Comparison of ENCODE assay signal across 1 cellular context in the genomic region with DNA sequence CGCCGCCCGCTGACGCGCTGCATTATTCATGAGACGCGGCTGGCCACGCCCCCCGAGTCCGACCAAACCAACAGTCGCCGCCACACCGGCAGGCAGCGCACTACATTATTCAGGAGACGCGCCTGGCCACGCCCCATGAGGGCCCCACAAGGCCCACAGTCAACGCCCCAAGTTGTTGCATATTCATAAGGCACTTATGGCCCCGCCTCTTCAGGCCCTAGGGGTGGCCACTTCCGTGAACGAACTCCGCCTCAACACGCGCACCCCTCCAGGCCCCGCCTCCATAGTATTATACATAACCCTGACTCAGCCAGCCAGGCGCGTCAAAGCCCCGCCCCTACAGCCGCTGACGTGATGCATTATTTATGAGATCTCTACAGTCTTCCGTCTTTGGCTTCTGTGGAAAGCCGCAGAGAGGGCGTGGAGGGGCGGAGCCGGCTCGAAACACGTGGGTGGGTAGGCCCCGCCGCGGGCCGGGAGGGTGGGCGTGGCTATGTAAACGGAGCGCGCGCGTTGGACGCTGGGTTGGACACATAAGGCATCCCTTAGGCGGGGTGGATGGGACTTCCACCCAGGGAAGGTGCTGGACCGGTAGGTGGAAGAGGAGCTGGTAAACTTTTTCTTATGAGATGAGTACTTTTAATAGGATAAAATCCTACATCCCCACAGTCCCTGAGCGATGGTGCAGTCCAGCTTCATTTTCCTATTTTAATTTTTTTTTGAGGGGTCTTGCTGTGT.
TF ChIP-seq lines count a peak whose summit lies in the region.

No MANE protein-coding gene starts in this region.

TF ChIP-seq in HEK293, 187 proteins besides CTCF, POLR2A, EP300 and RAD21 (continued from another document and continues in another):
- TF ChIP-seq, protein P1, sequence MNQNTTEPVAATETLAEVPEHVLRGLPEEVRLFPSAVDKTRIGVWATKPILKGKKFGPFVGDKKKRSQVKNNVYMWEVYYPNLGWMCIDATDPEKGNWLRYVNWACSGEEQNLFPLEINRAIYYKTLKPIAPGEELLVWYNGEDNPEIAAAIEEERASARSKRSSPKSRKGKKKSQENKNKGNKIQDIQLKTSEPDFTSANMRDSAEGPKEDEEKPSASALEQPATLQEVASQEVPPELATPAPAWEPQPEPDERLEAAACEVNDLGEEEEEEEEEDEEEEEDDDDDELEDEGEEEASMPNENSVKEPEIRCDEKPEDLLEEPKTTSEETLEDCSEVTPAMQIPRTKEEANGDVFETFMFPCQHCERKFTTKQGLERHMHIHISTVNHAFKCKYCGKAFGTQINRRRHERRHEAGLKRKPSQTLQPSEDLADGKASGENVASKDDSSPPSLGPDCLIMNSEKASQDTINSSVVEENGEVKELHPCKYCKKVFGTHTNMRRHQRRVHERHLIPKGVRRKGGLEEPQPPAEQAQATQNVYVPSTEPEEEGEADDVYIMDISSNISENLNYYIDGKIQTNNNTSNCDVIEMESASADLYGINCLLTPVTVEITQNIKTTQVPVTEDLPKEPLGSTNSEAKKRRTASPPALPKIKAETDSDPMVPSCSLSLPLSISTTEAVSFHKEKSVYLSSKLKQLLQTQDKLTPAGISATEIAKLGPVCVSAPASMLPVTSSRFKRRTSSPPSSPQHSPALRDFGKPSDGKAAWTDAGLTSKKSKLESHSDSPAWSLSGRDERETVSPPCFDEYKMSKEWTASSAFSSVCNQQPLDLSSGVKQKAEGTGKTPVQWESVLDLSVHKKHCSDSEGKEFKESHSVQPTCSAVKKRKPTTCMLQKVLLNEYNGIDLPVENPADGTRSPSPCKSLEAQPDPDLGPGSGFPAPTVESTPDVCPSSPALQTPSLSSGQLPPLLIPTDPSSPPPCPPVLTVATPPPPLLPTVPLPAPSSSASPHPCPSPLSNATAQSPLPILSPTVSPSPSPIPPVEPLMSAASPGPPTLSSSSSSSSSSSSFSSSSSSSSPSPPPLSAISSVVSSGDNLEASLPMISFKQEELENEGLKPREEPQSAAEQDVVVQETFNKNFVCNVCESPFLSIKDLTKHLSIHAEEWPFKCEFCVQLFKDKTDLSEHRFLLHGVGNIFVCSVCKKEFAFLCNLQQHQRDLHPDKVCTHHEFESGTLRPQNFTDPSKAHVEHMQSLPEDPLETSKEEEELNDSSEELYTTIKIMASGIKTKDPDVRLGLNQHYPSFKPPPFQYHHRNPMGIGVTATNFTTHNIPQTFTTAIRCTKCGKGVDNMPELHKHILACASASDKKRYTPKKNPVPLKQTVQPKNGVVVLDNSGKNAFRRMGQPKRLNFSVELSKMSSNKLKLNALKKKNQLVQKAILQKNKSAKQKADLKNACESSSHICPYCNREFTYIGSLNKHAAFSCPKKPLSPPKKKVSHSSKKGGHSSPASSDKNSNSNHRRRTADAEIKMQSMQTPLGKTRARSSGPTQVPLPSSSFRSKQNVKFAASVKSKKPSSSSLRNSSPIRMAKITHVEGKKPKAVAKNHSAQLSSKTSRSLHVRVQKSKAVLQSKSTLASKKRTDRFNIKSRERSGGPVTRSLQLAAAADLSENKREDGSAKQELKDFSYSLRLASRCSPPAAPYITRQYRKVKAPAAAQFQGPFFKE (tag by site-specific recombination; IDR thresholded peaks at IDR 0.05; ENCODE audit: borderline replicate concordance), result no peak
- no peak for TF ChIP-seq ZNF626 (tag by site-specific recombination; IDR thresholded peaks at IDR 0.05)
- TF ChIP-seq, protein P2, sequence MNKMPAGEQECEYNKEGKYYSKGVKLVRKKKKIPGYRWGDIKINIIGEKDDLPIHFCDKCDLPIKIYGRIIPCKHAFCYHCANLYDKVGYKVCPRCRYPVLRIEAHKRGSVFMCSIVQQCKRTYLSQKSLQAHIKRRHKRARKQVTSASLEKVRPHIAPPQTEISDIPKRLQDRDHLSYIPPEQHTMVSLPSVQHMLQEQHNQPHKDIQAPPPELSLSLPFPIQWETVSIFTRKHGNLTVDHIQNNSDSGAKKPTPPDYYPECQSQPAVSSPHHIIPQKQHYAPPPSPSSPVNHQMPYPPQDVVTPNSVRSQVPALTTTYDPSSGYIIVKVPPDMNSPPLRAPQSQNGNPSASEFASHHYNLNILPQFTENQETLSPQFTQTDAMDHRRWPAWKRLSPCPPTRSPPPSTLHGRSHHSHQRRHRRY (tag by site-specific recombination; IDR thresholded peaks at IDR 0.05), result no peak
- TF ChIP-seq ZNF600 (tag by site-specific recombination; IDR thresholded peaks at IDR 0.05), result no peak; the same call in 1 of the 2 replicates
- no peak for TF ChIP-seq ZNF174 (tag by site-specific recombination; IDR thresholded peaks at IDR 0.05)
- TF ChIP-seq, protein P3, sequence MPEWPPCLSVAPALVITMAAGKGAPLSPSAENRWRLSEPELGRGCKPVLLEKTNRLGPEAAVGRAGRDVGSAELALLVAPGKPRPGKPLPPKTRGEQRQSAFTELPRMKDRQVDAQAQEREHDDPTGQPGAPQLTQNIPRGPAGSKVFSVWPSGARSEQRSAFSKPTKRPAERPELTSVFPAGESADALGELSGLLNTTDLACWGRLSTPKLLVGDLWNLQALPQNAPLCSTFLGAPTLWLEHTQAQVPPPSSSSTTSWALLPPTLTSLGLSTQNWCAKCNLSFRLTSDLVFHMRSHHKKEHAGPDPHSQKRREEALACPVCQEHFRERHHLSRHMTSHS (tag by site-specific recombination; IDR thresholded peaks at IDR 0.05), result no peak
- no peak for TF ChIP-seq ZNF660 (tag by site-specific recombination; IDR thresholded peaks at IDR 0.05)
- TF ChIP-seq, protein P4, sequence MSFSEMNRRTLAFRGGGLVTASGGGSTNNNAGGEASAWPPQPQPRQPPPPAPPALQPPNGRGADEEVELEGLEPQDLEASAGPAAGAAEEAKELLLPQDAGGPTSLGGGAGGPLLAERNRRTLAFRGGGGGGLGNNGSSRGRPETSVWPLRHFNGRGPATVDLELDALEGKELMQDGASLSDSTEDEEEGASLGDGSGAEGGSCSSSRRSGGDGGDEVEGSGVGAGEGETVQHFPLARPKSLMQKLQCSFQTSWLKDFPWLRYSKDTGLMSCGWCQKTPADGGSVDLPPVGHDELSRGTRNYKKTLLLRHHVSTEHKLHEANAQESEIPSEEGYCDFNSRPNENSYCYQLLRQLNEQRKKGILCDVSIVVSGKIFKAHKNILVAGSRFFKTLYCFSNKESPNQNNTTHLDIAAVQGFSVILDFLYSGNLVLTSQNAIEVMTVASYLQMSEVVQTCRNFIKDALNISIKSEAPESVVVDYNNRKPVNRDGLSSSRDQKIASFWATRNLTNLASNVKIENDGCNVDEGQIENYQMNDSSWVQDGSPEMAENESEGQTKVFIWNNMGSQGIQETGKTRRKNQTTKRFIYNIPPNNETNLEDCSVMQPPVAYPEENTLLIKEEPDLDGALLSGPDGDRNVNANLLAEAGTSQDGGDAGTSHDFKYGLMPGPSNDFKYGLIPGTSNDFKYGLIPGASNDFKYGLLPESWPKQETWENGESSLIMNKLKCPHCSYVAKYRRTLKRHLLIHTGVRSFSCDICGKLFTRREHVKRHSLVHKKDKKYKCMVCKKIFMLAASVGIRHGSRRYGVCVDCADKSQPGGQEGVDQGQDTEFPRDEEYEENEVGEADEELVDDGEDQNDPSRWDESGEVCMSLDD (tag by site-specific recombination; IDR thresholded peaks at IDR 0.05), result no peak
- TF ChIP-seq TCF7L2 (IDR thresholded peaks at IDR 0.05; ENCODE audit: borderline replicate concordance, low read depth, low read length), result no peak
- TF ChIP-seq, protein P5, sequence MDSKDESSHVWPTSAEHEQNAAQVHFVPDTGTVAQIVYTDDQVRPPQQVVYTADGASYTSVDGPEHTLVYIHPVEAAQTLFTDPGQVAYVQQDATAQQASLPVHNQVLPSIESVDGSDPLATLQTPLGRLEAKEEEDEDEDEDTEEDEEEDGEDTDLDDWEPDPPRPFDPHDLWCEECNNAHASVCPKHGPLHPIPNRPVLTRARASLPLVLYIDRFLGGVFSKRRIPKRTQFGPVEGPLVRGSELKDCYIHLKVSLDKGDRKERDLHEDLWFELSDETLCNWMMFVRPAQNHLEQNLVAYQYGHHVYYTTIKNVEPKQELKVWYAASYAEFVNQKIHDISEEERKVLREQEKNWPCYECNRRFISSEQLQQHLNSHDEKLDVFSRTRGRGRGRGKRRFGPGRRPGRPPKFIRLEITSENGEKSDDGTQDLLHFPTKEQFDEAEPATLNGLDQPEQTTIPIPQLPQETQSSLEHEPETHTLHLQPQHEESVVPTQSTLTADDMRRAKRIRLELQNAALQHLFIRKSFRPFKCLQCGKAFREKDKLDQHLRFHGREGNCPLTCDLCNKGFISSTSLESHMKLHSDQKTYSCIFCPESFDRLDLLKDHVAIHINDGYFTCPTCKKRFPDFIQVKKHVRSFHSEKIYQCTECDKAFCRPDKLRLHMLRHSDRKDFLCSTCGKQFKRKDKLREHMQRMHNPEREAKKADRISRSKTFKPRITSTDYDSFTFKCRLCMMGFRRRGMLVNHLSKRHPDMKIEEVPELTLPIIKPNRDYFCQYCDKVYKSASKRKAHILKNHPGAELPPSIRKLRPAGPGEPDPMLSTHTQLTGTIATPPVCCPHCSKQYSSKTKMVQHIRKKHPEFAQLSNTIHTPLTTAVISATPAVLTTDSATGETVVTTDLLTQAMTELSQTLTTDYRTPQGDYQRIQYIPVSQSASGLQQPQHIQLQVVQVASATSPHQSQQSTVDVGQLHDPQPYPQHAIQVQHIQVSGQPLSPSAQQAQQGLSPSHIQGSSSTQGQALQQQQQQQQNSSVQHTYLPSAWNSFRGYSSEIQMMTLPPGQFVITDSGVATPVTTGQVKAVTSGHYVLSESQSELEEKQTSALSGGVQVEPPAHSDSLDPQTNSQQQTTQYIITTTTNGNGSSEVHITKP (tag by site-specific recombination; IDR thresholded peaks at IDR 0.05), result peak; percentile 94
- TF ChIP-seq ZNF341 (tag by site-specific recombination; IDR thresholded peaks at IDR 0.05; ENCODE audit: low read depth), result no peak
- TF ChIP-seq, protein P6, sequence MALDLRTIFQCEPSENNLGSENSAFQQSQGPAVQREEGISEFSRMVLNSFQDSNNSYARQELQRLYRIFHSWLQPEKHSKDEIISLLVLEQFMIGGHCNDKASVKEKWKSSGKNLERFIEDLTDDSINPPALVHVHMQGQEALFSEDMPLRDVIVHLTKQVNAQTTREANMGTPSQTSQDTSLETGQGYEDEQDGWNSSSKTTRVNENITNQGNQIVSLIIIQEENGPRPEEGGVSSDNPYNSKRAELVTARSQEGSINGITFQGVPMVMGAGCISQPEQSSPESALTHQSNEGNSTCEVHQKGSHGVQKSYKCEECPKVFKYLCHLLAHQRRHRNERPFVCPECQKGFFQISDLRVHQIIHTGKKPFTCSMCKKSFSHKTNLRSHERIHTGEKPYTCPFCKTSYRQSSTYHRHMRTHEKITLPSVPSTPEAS (tag by site-specific recombination; IDR thresholded peaks at IDR 0.05), result no peak
- TF ChIP-seq ZNF521 (tag by site-specific recombination; IDR thresholded peaks at IDR 0.05), result no peak
- no peak for TF ChIP-seq ZNF654 (tag by site-specific recombination; IDR thresholded peaks at IDR 0.05; ENCODE audit: low read depth)
- TF ChIP-seq ZNF138 (tag by site-specific recombination; IDR thresholded peaks at IDR 0.05; ENCODE audit: borderline replicate concordance), result no peak
- TF ChIP-seq ZIC2 (tag by site-specific recombination; IDR thresholded peaks at IDR 0.05), result no peak
- no peak for TF ChIP-seq ZNF530 (tag by site-specific recombination; IDR thresholded peaks at IDR 0.05; ENCODE audit: low read depth)
- TF ChIP-seq, protein P7, sequence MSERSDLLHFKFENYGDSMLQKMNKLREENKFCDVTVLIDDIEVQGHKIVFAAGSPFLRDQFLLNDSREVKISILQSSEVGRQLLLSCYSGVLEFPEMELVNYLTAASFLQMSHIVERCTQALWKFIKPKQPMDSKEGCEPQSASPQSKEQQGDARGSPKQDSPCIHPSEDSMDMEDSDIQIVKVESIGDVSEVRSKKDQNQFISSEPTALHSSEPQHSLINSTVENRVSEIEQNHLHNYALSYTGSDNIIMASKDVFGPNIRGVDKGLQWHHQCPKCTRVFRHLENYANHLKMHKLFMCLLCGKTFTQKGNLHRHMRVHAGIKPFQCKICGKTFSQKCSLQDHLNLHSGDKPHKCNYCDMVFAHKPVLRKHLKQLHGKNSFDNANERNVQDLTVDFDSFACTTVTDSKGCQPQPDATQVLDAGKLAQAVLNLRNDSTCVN (tag by site-specific recombination; optimal IDR thresholded peaks at IDR 0.05), result no peak
- TF ChIP-seq ZBTB8A (tag by site-specific recombination; IDR thresholded peaks at IDR 0.05), result 0 out of 2 replicates have a peak, but pooled peaks have one; percentile 23
- 0 out of 2 replicates have a peak, but pooled peaks have one; percentile 25 for TF ChIP-seq ZNF501 (tag by site-specific recombination; IDR thresholded peaks at IDR 0.05)
- TF ChIP-seq ZNF223 (tag by site-specific recombination; IDR thresholded peaks at IDR 0.05), result no peak
- TF ChIP-seq ZNF747 (tag by site-specific recombination; IDR thresholded peaks at IDR 0.05), result no peak
- no peak for TF ChIP-seq ZNF843 (tag by site-specific recombination; IDR thresholded peaks at IDR 0.05)
- peak; percentile 19; the same call in 1 of the 2 replicates for TF ChIP-seq ZBTB21 (tag by site-specific recombination; IDR thresholded peaks at IDR 0.05)
- TF ChIP-seq, protein P8, sequence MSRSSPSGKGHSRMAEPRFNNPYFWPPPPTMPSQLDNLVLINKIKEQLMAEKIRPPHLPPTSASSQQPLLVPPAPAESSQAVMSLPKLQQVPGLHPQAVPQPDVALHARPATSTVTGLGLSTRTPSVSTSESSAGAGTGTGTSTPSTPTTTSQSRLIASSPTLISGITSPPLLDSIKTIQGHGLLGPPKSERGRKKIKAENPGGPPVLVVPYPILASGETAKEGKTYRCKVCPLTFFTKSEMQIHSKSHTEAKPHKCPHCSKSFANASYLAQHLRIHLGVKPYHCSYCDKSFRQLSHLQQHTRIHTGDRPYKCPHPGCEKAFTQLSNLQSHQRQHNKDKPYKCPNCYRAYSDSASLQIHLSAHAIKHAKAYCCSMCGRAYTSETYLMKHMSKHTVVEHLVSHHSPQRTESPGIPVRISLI (tag by site-specific recombination; IDR thresholded peaks at IDR 0.05), result peak; percentile 11; the same call in 1 of the 2 replicates
- no peak; the same call in 1 of the 2 replicates for TF ChIP-seq ZBTB17 (tag by site-specific recombination; IDR thresholded peaks at IDR 0.05)
- no peak for TF ChIP-seq ZNF677 (tag by site-specific recombination; IDR thresholded peaks at IDR 0.05)
- TF ChIP-seq GLIS2 (tag by site-specific recombination; IDR thresholded peaks at IDR 0.05), result no peak
- TF ChIP-seq ZNF16 (tag by site-specific recombination; IDR thresholded peaks at IDR 0.05; ENCODE audit: low read depth), result no peak
- TF ChIP-seq KLF1 (tag by site-specific recombination; IDR thresholded peaks at IDR 0.05), result peak; percentile 88
- TF ChIP-seq GLI2 (tag by site-specific recombination; IDR thresholded peaks at IDR 0.05; ENCODE audit: borderline replicate concordance, low read depth), result no peak
- TF ChIP-seq ZNF548 (tag by site-specific recombination; IDR thresholded peaks at IDR 0.05), result no peak
- TF ChIP-seq, protein P9, sequence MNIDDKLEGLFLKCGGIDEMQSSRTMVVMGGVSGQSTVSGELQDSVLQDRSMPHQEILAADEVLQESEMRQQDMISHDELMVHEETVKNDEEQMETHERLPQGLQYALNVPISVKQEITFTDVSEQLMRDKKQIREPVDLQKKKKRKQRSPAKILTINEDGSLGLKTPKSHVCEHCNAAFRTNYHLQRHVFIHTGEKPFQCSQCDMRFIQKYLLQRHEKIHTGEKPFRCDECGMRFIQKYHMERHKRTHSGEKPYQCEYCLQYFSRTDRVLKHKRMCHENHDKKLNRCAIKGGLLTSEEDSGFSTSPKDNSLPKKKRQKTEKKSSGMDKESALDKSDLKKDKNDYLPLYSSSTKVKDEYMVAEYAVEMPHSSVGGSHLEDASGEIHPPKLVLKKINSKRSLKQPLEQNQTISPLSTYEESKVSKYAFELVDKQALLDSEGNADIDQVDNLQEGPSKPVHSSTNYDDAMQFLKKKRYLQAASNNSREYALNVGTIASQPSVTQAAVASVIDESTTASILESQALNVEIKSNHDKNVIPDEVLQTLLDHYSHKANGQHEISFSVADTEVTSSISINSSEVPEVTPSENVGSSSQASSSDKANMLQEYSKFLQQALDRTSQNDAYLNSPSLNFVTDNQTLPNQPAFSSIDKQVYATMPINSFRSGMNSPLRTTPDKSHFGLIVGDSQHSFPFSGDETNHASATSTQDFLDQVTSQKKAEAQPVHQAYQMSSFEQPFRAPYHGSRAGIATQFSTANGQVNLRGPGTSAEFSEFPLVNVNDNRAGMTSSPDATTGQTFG (tag by site-specific recombination; IDR thresholded peaks at IDR 0.05; ENCODE audit: borderline replicate concordance), result no peak
